Comparison of ENCODE assay signal across 10 cellular contexts in the genomic region with DNA sequence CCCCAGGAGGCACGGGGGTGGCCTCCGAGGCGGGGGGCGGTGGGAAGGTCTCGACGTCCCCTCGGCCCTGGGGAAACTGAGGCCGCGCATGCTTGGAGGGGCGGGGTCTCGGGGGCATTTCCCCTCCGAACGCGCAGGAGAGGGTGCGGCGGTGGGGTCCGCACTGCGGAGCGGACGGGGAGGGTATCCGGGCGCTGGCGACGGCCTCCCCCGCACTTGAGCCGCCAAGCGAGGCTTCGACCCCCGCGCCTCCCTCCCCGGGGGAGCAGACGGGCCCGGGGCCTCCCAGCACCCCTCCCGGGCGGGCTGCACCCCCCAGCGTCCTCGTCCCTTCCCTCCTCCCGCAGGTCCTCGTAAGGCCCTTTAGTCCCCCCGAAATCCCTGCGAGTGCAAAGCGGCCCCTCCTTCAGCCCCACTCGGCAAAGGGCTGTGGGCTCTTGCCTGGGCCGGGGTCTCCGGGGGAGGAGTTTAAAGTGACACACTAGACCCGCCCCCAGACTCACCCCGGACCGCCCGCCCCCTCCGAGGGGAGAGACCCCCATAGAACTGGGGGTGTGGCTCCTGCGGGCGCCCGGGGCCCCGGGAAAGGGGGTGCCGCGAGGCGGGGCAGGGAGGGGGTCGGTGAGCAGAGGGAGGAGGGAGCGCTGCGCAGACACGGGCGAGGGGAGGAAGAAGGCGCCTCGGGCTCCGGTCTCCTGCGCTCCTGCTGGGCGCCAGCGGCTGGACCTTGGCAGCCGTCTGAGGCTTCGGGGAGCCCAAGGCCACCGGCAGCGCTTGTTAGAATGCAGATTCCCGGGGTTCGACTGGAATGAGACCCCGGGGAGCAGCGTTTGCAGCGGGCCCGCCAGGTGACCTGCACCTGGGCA. TPM values are rescaled to one million over a fixed set of nuclear protein-coding genes. Genes with fewer than 3 reads are reported as not detected.
DNase-seq lines count a peak whose midpoint lies in the region; ATAC-seq and TF ChIP-seq lines count a peak whose summit lies in the region.
"Had no signal": no experiment of that assay in that cellular context is flagged by ENCODE, and none has a peak within 500 bp of the region (broad histone marks: within the 10 kb centered on the region; RNA-seq: fewer than 3 reads in every experiment).

No MANE protein-coding gene starts in this region.

- ATAC-seq in heart right ventricle (no peak), left cardiac atrium (no peak)

- H3K9ac ChIP-seq in mesendoderm (ENCODE audit: low read length) = peak overlapping the region; percentile 47

- H3K27ac ChIP-seq in heart right ventricle = peak overlapping the region in 4 of 10 donors; percentile 46 to 89 (median 76)
- no peak overlapping the region for H3K27ac ChIP-seq in coronary artery
- no peak overlapping the region for H3K27ac ChIP-seq in mesendoderm (ENCODE audit: low read depth, low read length)
- no peak overlapping the region for H3K27ac ChIP-seq in urinary bladder (ENCODE audit: low read depth)
- H3K27ac ChIP-seq: C4-2B had no signal

- WGBS in heart right ventricle, 2 donors = 2 to 3% methylated on average over 71 to 73 of the region's 78 CpGs
- no CpG with 5 or more reads among the region's 78 CpGs for WGBS in mesendoderm (ENCODE audit: extremely low coverage, insufficient coverage, low lambda C conversion rate)
- 2% methylated on average over 78 of the region's 78 CpGs for WGBS in urinary bladder

- H3K23ac ChIP-seq in mesendoderm (ENCODE audit: low read length) = peak overlapping the region; percentile 45

- H3K9me3 Mint-ChIP-seq in activated T-cell treated with anti-CD3 and anti-CD28 coated beads, Interleukin-2, amount 50 U/mL, for 24 hours = no peaks in the 10 kb centered on the region

- intact Hi-C loops in heart right ventricle (cut with DNase I) = no loop called here
- intact Hi-C loops in left cardiac atrium (cut with DNase I) = no loop called here

- H3K27me3 Mint-ChIP-seq in activated T-cell treated with anti-CD3 and anti-CD28 coated beads, Interleukin-2, amount 50 U/mL, for 24 hours = peaks cover 39% of the 10 kb centered on the region

- no peak for DNase-seq in heart right ventricle
- no peak for DNase-seq in left cardiac atrium
- no peak for DNase-seq in coronary artery (ENCODE audit: low spot score)
- DNase-seq in mesendoderm = no peak
- DNase-seq in activated T-cell treated with anti-CD3 and anti-CD28 coated beads, Interleukin-2, amount 50 U/mL, for 24 hours = no peak
- no peak for DNase-seq in MV-4-11 (lab: John Stamatoyannopoulos, UW)
- DNase-seq in stimulated activated CD4-positive, alpha-beta T cell treated with anti-CD3 and anti-CD28 coated beads, Interleukin-12 subunit alpha, Interleukin-12 subunit beta, amount 100 ng/mL, for 4 hours = no peak
- DNase-seq: cortex of kidney had no signal

- no peak overlapping the region for H3K27ac Mint-ChIP-seq in activated T-cell treated with anti-CD3 and anti-CD28 coated beads, Interleukin-2, amount 50 U/mL, for 24 hours

- H3K27me3 ChIP-seq in heart right ventricle (peaks cover 16 to 66% (median 35%) of the 10 kb centered on the region in 7 donors), mesendoderm (ENCODE audit: insufficient read depth, low read length, poor library complexity) (peaks cover 10% of the 10 kb centered on the region)

- peaks cover 0 to 6% (median 0%) of the 10 kb centered on the region in 11 donors for H3K9me3 ChIP-seq in heart right ventricle

- no peak overlapping the region for H2BK15ac ChIP-seq in mesendoderm (replicated peaks; ENCODE audit: low read depth)

- peak overlapping the region; percentile 60 for H3K56ac ChIP-seq in mesendoderm (ENCODE audit: low read length)

- no peaks in the 10 kb centered on the region for H3K79me2 ChIP-seq in mesendoderm (ENCODE audit: control insufficient read depth, insufficient read depth, low read length)

- no peak overlapping the region for H2AK5ac ChIP-seq in mesendoderm (ENCODE audit: low read length)

- H3K36me3 ChIP-seq in heart right ventricle (no peaks in the 10 kb centered on the region), mesendoderm (ENCODE audit: control insufficient read depth, insufficient read depth, low read length) (no peaks in the 10 kb centered on the region), urinary bladder (ENCODE audit: insufficient read depth) (no peaks in the 10 kb centered on the region)

- no peak overlapping the region for H2BK120ac ChIP-seq in mesendoderm (ENCODE audit: low read depth, low read length)

- TF ChIP-seq CTCF in heart right ventricle (IDR thresholded peaks at IDR 0.05) = no peak
- no peak for TF ChIP-seq CTCF in coronary artery (IDR thresholded peaks at IDR 0.05)

- H3K4ac ChIP-seq in mesendoderm (ENCODE audit: low read depth, low read length) = no peak overlapping the region

- H3K4me3 ChIP-seq in heart right ventricle (peak overlapping the region; percentile 33 to 64 (median 54)), coronary artery (peak overlapping the region; percentile 70), mesendoderm (ENCODE audit: low read length) (no peak overlapping the region), urinary bladder (ENCODE audit: low read depth, low read length) (peak overlapping the region; percentile 40)

- no peaks in the 10 kb centered on the region for H3K79me1 ChIP-seq in mesendoderm (ENCODE audit: low read length)

- no peak overlapping the region for H2BK5ac ChIP-seq in mesendoderm (ENCODE audit: low read length)

- no peak overlapping the region for H3K18ac ChIP-seq in mesendoderm (ENCODE audit: low read length)

- H3K4me1 Mint-ChIP-seq in activated T-cell treated with anti-CD3 and anti-CD28 coated beads, Interleukin-2, amount 50 U/mL, for 24 hours (ENCODE audit: low read depth) = peaks cover 16% of the 10 kb centered on the region

- no peak overlapping the region for H3K4me3 Mint-ChIP-seq in activated T-cell treated with anti-CD3 and anti-CD28 coated beads, Interleukin-2, amount 50 U/mL, for 24 hours

- H4K5ac ChIP-seq in mesendoderm (ENCODE audit: low read length) = no peak overlapping the region

- H3K4me1 ChIP-seq in heart right ventricle (peaks cover 11 to 39% (median 31%) of the 10 kb centered on the region in 9 donors), mesendoderm (ENCODE audit: control insufficient read depth, low read depth, low read length) (peaks cover 2% of the 10 kb centered on the region), urinary bladder (ENCODE audit: insufficient read depth) (no peaks in the 10 kb centered on the region)

- H3K4me2 ChIP-seq in mesendoderm (ENCODE audit: low read length) = no peak overlapping the region

- H4K8ac ChIP-seq in mesendoderm (ENCODE audit: low read depth, low read length) = no peak overlapping the region

- H3K36me3 Mint-ChIP-seq in activated T-cell treated with anti-CD3 and anti-CD28 coated beads, Interleukin-2, amount 50 U/mL, for 24 hours (ENCODE audit: low read depth) = no peaks in the 10 kb centered on the region

RNA-seq across cellular contexts. Expression of gene BAIAP3, which starts 0.6 kb away (rescaled TPM):
- total RNA-seq in heart right ventricle (1 to 10 TPM in 9 of 10 donors, under 1 TPM in 1; 0.37 to 3.8 (median 2.0) TPM), left cardiac atrium (1 to 10 TPM in 1 of 2 donors, under 1 TPM in 1; 0.99 to 2.7 TPM), urinary bladder (0.63 TPM)
- polyA plus RNA-seq in heart right ventricle (1 to 10 TPM; 1.4 to 6.8 TPM), urinary bladder (2.7 TPM)
- 1.7 TPM for polyA plus RNA-seq in mesendoderm (2013, experiment 1 of 2)
- polyA plus RNA-seq in mesendoderm (2013, experiment 2 of 2) = 1.3 TPM

RNA-seq across cellular contexts. Expression of gene TSR3, which starts 17.6 kb away (rescaled TPM):
- 10 to 100 TPM; 41.5 to 63.6 (median 56.0) TPM for total RNA-seq in heart right ventricle
- 10 to 100 TPM; 43.7 to 83.4 TPM for polyA plus RNA-seq in heart right ventricle
- 10 to 100 TPM; 44.5 to 59.1 TPM for total RNA-seq in left cardiac atrium
- 34.0 TPM for polyA plus RNA-seq in mesendoderm (2013, experiment 1 of 2)
- 35.7 TPM for polyA plus RNA-seq in mesendoderm (2013, experiment 2 of 2)
- 22.3 TPM for total RNA-seq in urinary bladder
- 62.1 TPM for polyA plus RNA-seq in urinary bladder

RNA-seq across cellular contexts. Expression of gene GNPTG, which starts 17.6 kb away (rescaled TPM):
- total RNA-seq in heart right ventricle (10 to 100 TPM; 24.8 to 43.4 (median 29.9) TPM), left cardiac atrium (10 to 100 TPM; 44.1 to 44.3 TPM), urinary bladder (28.0 TPM)
- polyA plus RNA-seq in heart right ventricle (10 to 100 TPM; 44.5 to 56.3 TPM), urinary bladder (70.4 TPM)
- polyA plus RNA-seq in mesendoderm (2013, experiment 1 of 2) = 10.4 TPM
- polyA plus RNA-seq in mesendoderm (2013, experiment 2 of 2) = 10.1 TPM

RNA-seq across cellular contexts. Expression of gene UBE2I, which starts 24.7 kb away (rescaled TPM):
- total RNA-seq in heart right ventricle = 10 to 100 TPM; 70.6 to 99.8 (median 84.6) TPM
- polyA plus RNA-seq in heart right ventricle = 10 to 100 TPM; 63.1 to 76.4 TPM
- 10 to 100 TPM; 74.3 to 80.8 TPM for total RNA-seq in left cardiac atrium
- polyA plus RNA-seq in mesendoderm (2013, experiment 1 of 2) = 247 TPM
- 242 TPM for polyA plus RNA-seq in mesendoderm (2013, experiment 2 of 2)
- 41.9 TPM for total RNA-seq in urinary bladder
- polyA plus RNA-seq in urinary bladder = 84.1 TPM
